ENCODE assay signal across 6 cellular contexts in genomic region chr12:6970096-6970527, GRCh38. TPM values are rescaled to one million over a fixed set of nuclear protein-coding genes. Genes with fewer than 3 reads are reported as not detected.
DNase-seq lines count a peak whose midpoint lies in the region; ATAC-seq and TF ChIP-seq lines count a peak whose summit lies in the region.

No MANE protein-coding gene starts in this region.

- TF ChIP-seq POLR2A in esophagus muscularis mucosa (IDR thresholded peaks at IDR 0.05; ENCODE audit: low read depth): no peak

- no peak for TF ChIP-seq CTCF in esophagus muscularis mucosa (IDR thresholded peaks at IDR 0.05)

- 0% methylated on average over 13 of the region's 31 CpGs for WGBS in esophagus muscularis mucosa

- intact Hi-C loops in esophagus muscularis mucosa (cut with DNase I): loop anchor here (5.0 kb wide), 1 partner anchor 47 kb away; the partner anchor contains the start of gene LPCAT3

- peaks cover 27 to 46% (median 40%) of the 10 kb centered on the region in 4 donors for H3K4me1 ChIP-seq in esophagus muscularis mucosa

- H3K9me3 ChIP-seq in KOPT-K1 (ENCODE audit: insufficient read depth, low read length, poor library complexity, severe bottlenecking) (no peaks in the 10 kb centered on the region), esophagus muscularis mucosa (no peaks in the 10 kb centered on the region)

- DNase-seq in esophagus muscularis mucosa (ENCODE audit: extremely low spot score): no peak
- DNase-seq in stimulated activated naive CD8-positive, alpha-beta T cell treated with anti-CD3 and anti-CD28 coated beads, Interleukin-15, Interleukin-2, amounts not matched to agents 100 U/mL and 50 U/mL, for 24 hours: peak; percentile 35
- DNase-seq in RPMI8226: no peak

- peak overlapping the region; percentile 88 for H3K27ac ChIP-seq in KOPT-K1 (ENCODE audit: low read depth, low read length, poor library complexity, severe bottlenecking)
- peak overlapping the region; percentile 87 to 93 (median 90) for H3K27ac ChIP-seq in esophagus muscularis mucosa (replicated peaks in 1 of 4)

- no peak for TF ChIP-seq EP300 in esophagus muscularis mucosa (IDR thresholded peaks at IDR 0.05)

- no peaks in the 10 kb centered on the region for H3K27me3 ChIP-seq in esophagus muscularis mucosa

- H3K36me3 ChIP-seq in KOPT-K1 (ENCODE audit: insufficient read depth, low read length) (peaks cover 71% of the 10 kb centered on the region), esophagus muscularis mucosa (peaks cover 45 to 57% (median 55%) of the 10 kb centered on the region in 4 donors)

- ATAC-seq in GM18519 (IDR thresholded peaks at IDR 0.05; ENCODE audit: low FRiP score, unreplicated experiment): peak; percentile 20
- ATAC-seq in stimulated activated naive CD8-positive, alpha-beta T cell treated with anti-CD3 and anti-CD28 coated beads, Interleukin-15, Interleukin-2, amounts not matched to agents 100 U/mL and 50 U/mL, for 24 hours: no peak
- ATAC-seq in HG03432 (IDR thresholded peaks at IDR 0.05; ENCODE audit: unreplicated experiment): no peak

- peak overlapping the region; percentile 69 to 90 (median 84) for H3K4me3 ChIP-seq in esophagus muscularis mucosa

RNA-seq across cellular contexts. Expression of gene PHB2, which starts 0.4 kb away (rescaled TPM):
- 100 to 1,000 TPM; 194 to 265 (median 233) TPM for total RNA-seq in esophagus muscularis mucosa

RNA-seq across cellular contexts. Expression of gene EMG1, which starts 0.6 kb away (rescaled TPM):
- total RNA-seq in esophagus muscularis mucosa: 10 to 100 TPM; 20.8 to 35.1 (median 26.3) TPM

RNA-seq across cellular contexts. Expression of gene PTPN6, which starts 19.0 kb away (rescaled TPM):
- total RNA-seq in esophagus muscularis mucosa: 10 to 100 TPM in 3 of 4 donors, 1 to 10 TPM in 1; 9.1 to 16.9 (median 13.3) TPM

RNA-seq across cellular contexts. Expression of gene C12orf57, which starts 26.3 kb away (rescaled TPM):
- 100 to 1,000 TPM; 307 to 437 (median 325) TPM for total RNA-seq in esophagus muscularis mucosa

RNA-seq across cellular contexts. Expression of gene RNU7-1, which starts 26.5 kb away (rescaled TPM):
- total RNA-seq in esophagus muscularis mucosa: not detected
